Comparison of ENCODE assay signal across 16 cellular contexts in the genomic region with DNA sequence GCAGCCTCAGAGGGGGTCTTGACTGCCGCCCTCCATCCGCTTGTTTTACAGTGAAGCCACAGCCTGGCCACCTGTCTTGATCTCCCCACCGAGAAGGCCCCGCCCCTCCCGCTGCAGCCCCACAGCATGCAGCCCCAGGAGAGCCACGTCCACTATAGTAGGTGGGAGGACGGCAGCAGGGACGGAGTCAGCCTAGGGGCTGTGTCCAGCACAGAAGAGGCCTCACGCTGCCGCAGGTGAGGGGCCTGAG. TPM values are rescaled to one million over a fixed set of nuclear protein-coding genes. Genes with fewer than 3 reads are reported as not detected.
DNase-seq lines count a peak whose midpoint lies in the region; ATAC-seq and TF ChIP-seq lines count a peak whose summit lies in the region.
"Had no signal": no experiment of that assay in that cellular context is flagged by ENCODE, and none has a peak within 500 bp of the region (broad histone marks: within the 10 kb centered on the region; RNA-seq: fewer than 3 reads in every experiment).

No MANE protein-coding gene starts in this region.

- no peak for TF ChIP-seq CTCF in left ventricle myocardium inferior (IDR thresholded peaks at IDR 0.05; ENCODE audit: borderline replicate concordance)
- TF ChIP-seq CTCF in heart left ventricle (IDR thresholded peaks at IDR 0.05): no peak
- TF ChIP-seq CTCF in testis (IDR thresholded peaks at IDR 0.05): no peak

- intact Hi-C loops in left ventricle myocardium inferior (cut with micrococcal nuclease): no loop called here
- intact Hi-C loops in heart left ventricle (cut with DNase I): no loop called here
- intact Hi-C loops in testis (cut with DNase I; ENCODE audit: low total_unique reads): no loop called here

- H3K4me3 ChIP-seq in left ventricle myocardium inferior (no peak overlapping the region), heart left ventricle (no peak overlapping the region), SJCRH30 (peak overlapping the region; percentile 9), testis (no peak overlapping the region)
- H3K4me3 ChIP-seq: esophagus muscularis mucosa, stomach had no signal

- ATAC-seq in heart left ventricle (no peak), left lobe of liver (no peak), esophagus mucosa (no peak)

- WGBS in heart left ventricle, 4 donors: 36 to 53% (median 39%) methylated on average over 8 to 10 of the region's 10 CpGs
- 29 to 40% methylated on average over 1 to 10 of the region's 10 CpGs for WGBS in testis, 2 donors

- DNase-seq in left ventricle myocardium inferior: no peak
- DNase-seq in heart left ventricle: no peak
- DNase-seq in SJCRH30: peak in 1 of 2 experiments; percentile 76
- DNase-seq in left lobe of liver (ENCODE audit: low spot score): peak; percentile 50
- peak; percentile 73 for DNase-seq in testis
- no peak for DNase-seq in NOMO-1 (lab: John Stamatoyannopoulos, UW; ENCODE audit: unreplicated experiment in 2 of 2)
- DNase-seq in RPMI8226: no peak
- DNase-seq: activated CD8-positive, alpha-beta T cell treated with anti-CD3 and anti-CD28 coated beads for 36 hours; activated T-cell treated with anti-CD3 and anti-CD28 coated beads, Interleukin-2, amount 50 U/mL, for 4 hours; NCI-H2081 had no signal

- H3K36me3 ChIP-seq in left ventricle myocardium inferior (peaks cover 16% of the 10 kb centered on the region), heart left ventricle (peaks cover 0 to 21% (median 14%) of the 10 kb centered on the region in 9 donors), SJCRH30 (peaks cover 13% of the 10 kb centered on the region; the same call in 1 of the 2 replicates), testis (ENCODE audit: low read depth, missing control alignments) (no peaks in the 10 kb centered on the region)

- H3K27ac ChIP-seq in left ventricle myocardium inferior (replicated peaks): peak overlapping the region; percentile 19
- H3K27ac ChIP-seq in heart left ventricle: peak overlapping the region in 2 of 12 donors; percentile 5 to 22
- no peak overlapping the region for H3K27ac ChIP-seq in SJCRH30
- peak overlapping the region; percentile 76 for H3K27ac ChIP-seq in testis
- H3K27ac ChIP-seq: stomach had no signal

- no peak for TF ChIP-seq POLR2A in heart left ventricle (IDR thresholded peaks at IDR 0.05)
- no peak for TF ChIP-seq POLR2A in testis (IDR thresholded peaks at IDR 0.05)

- H3K4me1 ChIP-seq in left ventricle myocardium inferior: peaks cover 59% of the 10 kb centered on the region
- peaks cover 0 to 60% (median 31%) of the 10 kb centered on the region in 12 donors for H3K4me1 ChIP-seq in heart left ventricle
- H3K4me1 ChIP-seq in SJCRH30: peaks cover 33% of the 10 kb centered on the region
- H3K4me1 ChIP-seq in testis: peaks cover 44% of the 10 kb centered on the region

- H3K9me3 ChIP-seq in left ventricle myocardium inferior (replicated peaks): no peaks in the 10 kb centered on the region
- H3K9me3 ChIP-seq in heart left ventricle: no peaks in the 10 kb centered on the region
- H3K9me3 ChIP-seq in SJCRH30 (replicated peaks): no peaks in the 10 kb centered on the region
- H3K9me3 ChIP-seq in testis: no peaks in the 10 kb centered on the region
- H3K9me3 ChIP-seq: esophagus muscularis mucosa, stomach had no signal

- H3K27me3 ChIP-seq in left ventricle myocardium inferior (ENCODE audit: low read depth) (peaks cover 14% of the 10 kb centered on the region), heart left ventricle (peaks cover 0 to 6% (median 0%) of the 10 kb centered on the region in 9 donors), SJCRH30 (peaks cover 7% of the 10 kb centered on the region), testis (no peaks in the 10 kb centered on the region)
- H3K27me3 ChIP-seq: esophagus muscularis mucosa had no signal

RNA-seq across cellular contexts. Expression of a gene that starts 2.6 kb away (rescaled TPM):
- total RNA-seq in left ventricle myocardium inferior (13.9 TPM), heart left ventricle (10 to 100 TPM in 6 of 9 donors, 1 to 10 TPM in 3; 9.4 to 20.8 (median 11.7) TPM), left lobe of liver (4.9 TPM), testis (100 to 1,000 TPM; 205 to 213 TPM), esophagus mucosa (1.5 TPM)
- polyA plus RNA-seq in heart left ventricle (10 to 100 TPM in 1 of 2 donors, 1 to 10 TPM in 1; 3.8 to 51.2 TPM), testis (ENCODE audit: insufficient read depth, low read depth, low replicate concordance) (92.9 TPM)
- total RNA-seq in SJCRH30 (2014; rRNA removed; shearing (Covaris generic)): not detected in 2 replicates
- total RNA-seq: stomach had no signal
- polyA plus RNA-seq: neural cell had no signal

RNA-seq across cellular contexts. Expression of a gene that starts 21.1 kb away (rescaled TPM):
- total RNA-seq in left ventricle myocardium inferior (58.2 TPM), heart left ventricle (10 to 100 TPM; 51.3 to 85.7 (median 68.8) TPM), left lobe of liver (27.5 TPM), testis (10 to 100 TPM; 45.9 to 46.6 TPM), esophagus mucosa (38.6 TPM)
- polyA plus RNA-seq in heart left ventricle (10 to 100 TPM; 18.4 to 39.2 TPM), testis (ENCODE audit: insufficient read depth, low read depth, low replicate concordance) (27.6 TPM)
- total RNA-seq in SJCRH30 (2014; rRNA removed; shearing (Covaris generic)): 48.7 and 51.9 TPM in 2 replicates

RNA-seq across cellular contexts. Expression of a gene that starts 22.9 kb away (rescaled TPM):
- 0.08 TPM for total RNA-seq in left ventricle myocardium inferior
- total RNA-seq in heart left ventricle: not detected
- polyA plus RNA-seq in heart left ventricle: not detected
- total RNA-seq in SJCRH30 (2014; rRNA removed; shearing (Covaris generic)): not detected in 2 replicates
- not detected for total RNA-seq in left lobe of liver
- 10 to 100 TPM; 10.6 to 18.3 TPM for total RNA-seq in testis
- 28.4 TPM for polyA plus RNA-seq in testis (ENCODE audit: insufficient read depth, low read depth, low replicate concordance)
- not detected for total RNA-seq in esophagus mucosa
- total RNA-seq: activated CD8-positive, alpha-beta T cell treated with anti-CD3 and anti-CD28 coated beads for 36 hours; activated T-cell treated with anti-CD3 and anti-CD28 coated beads, Interleukin-2, amount 50 U/mL, for 4 hours; dermis microvascular lymphatic vessel endothelial cell; esophagus muscularis mucosa; stomach had no signal
- polyA plus RNA-seq: neural cell, right cardiac atrium, stomach had no signal

Comparison
In these comparisons a context has a peak if more than half of its experiments do, and no peak if none do; other contexts are left out.
1. DNase-seq: peak in left lobe of liver (single experiment) and testis (single experiment); none in left ventricle myocardium inferior (single experiment), heart left ventricle (0 of 5), NOMO-1 (0 of 2) and RPMI8226 (single experiment).
2. RNA of a gene that starts 2.6 kb away (total RNA-seq): 205 to 213 TPM in testis; 13.9 TPM in left ventricle myocardium inferior (single experiment), 9.4 to 20.8 TPM in heart left ventricle, 4.9 TPM in left lobe of liver (single experiment), 1.5 TPM in esophagus mucosa (single experiment) and not detected in SJCRH30; every median in the first group is over 4 times any median in the second.
3. RNA of a gene that starts 22.9 kb away (total RNA-seq): 10.6 to 18.3 TPM in testis; 0.08 TPM in left ventricle myocardium inferior (single experiment), not detected in heart left ventricle, not detected in SJCRH30, not detected in left lobe of liver (single experiment) and not detected in esophagus mucosa (single experiment); every median in the first group is over 10 times any median in the second.